ENCODE assay signal across 8 cellular contexts in the genomic region with DNA sequence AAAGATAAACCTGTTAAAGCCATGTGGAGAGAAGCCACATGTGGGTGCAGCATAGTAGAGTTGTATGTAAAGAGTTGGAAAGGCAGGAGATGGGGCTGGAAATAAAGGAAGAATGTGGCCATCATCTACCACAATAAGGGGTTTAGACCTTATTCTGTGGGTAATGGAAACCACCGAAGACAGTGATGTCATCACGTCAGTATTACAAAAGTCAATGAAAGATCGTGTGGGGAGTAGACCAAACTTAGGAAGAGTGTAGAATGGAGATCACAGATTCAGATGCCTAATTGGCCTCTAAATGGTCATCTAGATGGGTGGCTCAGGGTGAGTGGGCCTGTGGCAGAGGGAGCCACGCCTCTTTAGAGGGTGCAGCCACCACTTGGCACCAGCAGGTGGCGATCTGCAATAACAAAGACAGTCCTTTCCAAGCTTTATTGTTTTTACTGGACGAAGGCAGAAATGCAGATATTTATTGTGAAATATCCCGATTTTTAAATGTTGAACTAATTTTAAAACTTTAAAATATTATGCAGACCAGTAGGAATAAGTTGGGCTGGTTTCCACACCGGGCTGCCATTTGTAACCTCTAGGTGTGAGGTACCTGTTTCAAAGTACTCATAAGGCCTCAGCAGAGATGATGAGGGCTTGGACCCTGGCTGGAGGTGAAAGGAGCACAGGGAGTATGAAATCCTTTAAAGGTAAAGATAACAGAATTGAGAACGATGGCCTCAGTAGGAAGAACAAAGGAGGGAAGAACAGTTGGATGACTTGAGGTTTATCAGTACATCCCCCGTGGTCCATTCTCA.
DNase-seq lines count a peak whose midpoint lies in the region; ATAC-seq, FAIRE-seq and TF ChIP-seq lines count a peak whose summit lies in the region.

No MANE protein-coding gene starts in this region.

- no peak overlapping the region for H3K27ac Mint-ChIP-seq in stimulated activated memory B cell treated with anti-CD40 and anti-IgM and Interleukin-4, amounts not matched to agents 10 μg/mL and 1 μg/mL and 100 μg/mL, for 72 hours

- H3K9me1 ChIP-seq in keratinocyte (ENCODE audit: control insufficient read depth, extremely low read depth, insufficient read depth, low read length), result no peaks in the 10 kb centered on the region

- FAIRE-seq in keratinocyte (lab: Jason Lieb, UNC), result no peak

- in situ Hi-C loops in astrocyte of the spinal cord (cut with HindIII; ENCODE audit: low sequenced_read_pairs), result no loop called here

- no peak overlapping the region for H3K4me3 Mint-ChIP-seq in stimulated activated memory B cell treated with anti-CD40 and anti-IgM and Interleukin-4, amounts not matched to agents 10 μg/mL and 1 μg/mL and 100 μg/mL, for 72 hours

- no peak overlapping the region for H3K9ac ChIP-seq in keratinocyte (ENCODE audit: control insufficient read depth, extremely low read depth, insufficient read depth, low read length)

- H2AFZ ChIP-seq in keratinocyte (ENCODE audit: control insufficient read depth, low read length), result no peak overlapping the region

- H3K4me1 Mint-ChIP-seq in stimulated activated memory B cell treated with anti-CD40 and anti-IgM and Interleukin-4, amounts not matched to agents 10 μg/mL and 1 μg/mL and 100 μg/mL, for 72 hours, result peaks cover 19% of the 10 kb centered on the region

- ATAC-seq in GM18505 (IDR thresholded peaks at IDR 0.05; ENCODE audit: unreplicated experiment) (peak; percentile 79), HG03045 (IDR thresholded peaks at IDR 0.05; ENCODE audit: unreplicated experiment) (peak; percentile 74)
- peak; percentile 47 for ATAC-seq in stimulated activated memory B cell treated with anti-CD40 and anti-IgM and Interleukin-4, amounts not matched to agents 10 μg/mL and 1 μg/mL and 100 μg/mL, for 72 hours

- H4K20me1 ChIP-seq in keratinocyte (ENCODE audit: control insufficient read depth, extremely low read depth, insufficient read depth, low read length), result no peaks in the 10 kb centered on the region

- no peaks in the 10 kb centered on the region for H3K27me3 ChIP-seq in keratinocyte (ENCODE audit: control insufficient read depth, extremely low read depth, insufficient read depth, low read length)

- H3K4me1 ChIP-seq in keratinocyte (ENCODE audit: control insufficient read depth, extremely low read depth, insufficient read depth, low read length), result peaks cover 5% of the 10 kb centered on the region

- peaks cover 16% of the 10 kb centered on the region for H3K27me3 Mint-ChIP-seq in stimulated activated memory B cell treated with anti-CD40 and anti-IgM and Interleukin-4, amounts not matched to agents 10 μg/mL and 1 μg/mL and 100 μg/mL, for 72 hours

- TF ChIP-seq POLR2A in GM18505 (IDR thresholded peaks at IDR 0.05; ENCODE audit: borderline replicate concordance, extremely low read depth, insufficient read depth, insufficient read length), result no peak

- TF ChIP-seq CTCF in astrocyte of the spinal cord (IDR thresholded peaks at IDR 0.05; ENCODE audit: low read depth, low read length) (peak; percentile 92), keratinocyte (optimal IDR thresholded peaks at IDR 0.05 in 1 of 3, IDR thresholded peaks at IDR 0.05 in 1 of 3, conservative IDR thresholded peaks at IDR 0.05 in 1 of 3; ENCODE audit: extremely low read depth in 1 of 3, insufficient read depth in 2 of 3, low read length in 3 of 3) (peak; percentile 88 to 96 (median 92))

- H3K4me2 ChIP-seq in keratinocyte (ENCODE audit: control insufficient read depth, extremely low read depth, insufficient read depth, low read depth, low read length), result no peak overlapping the region

- no peaks in the 10 kb centered on the region for H3K36me3 ChIP-seq in keratinocyte (ENCODE audit: control insufficient read depth in 2 of 2, extremely low read depth in 1 of 2, insufficient read depth in 2 of 2, low read length in 2 of 2)

- no peaks in the 10 kb centered on the region for H3K36me3 Mint-ChIP-seq in stimulated activated memory B cell treated with anti-CD40 and anti-IgM and Interleukin-4, amounts not matched to agents 10 μg/mL and 1 μg/mL and 100 μg/mL, for 72 hours

- no peaks in the 10 kb centered on the region for H3K79me2 ChIP-seq in keratinocyte (ENCODE audit: control insufficient read depth, insufficient read depth, low read length)

- H3K9me3 ChIP-seq in keratinocyte (ENCODE audit: control insufficient read depth, low read depth, low read length), result no peaks in the 10 kb centered on the region

- H3K9me3 Mint-ChIP-seq in stimulated activated memory B cell treated with anti-CD40 and anti-IgM and Interleukin-4, amounts not matched to agents 10 μg/mL and 1 μg/mL and 100 μg/mL, for 72 hours, result no peaks in the 10 kb centered on the region

- no peak overlapping the region for H3K27ac ChIP-seq in keratinocyte (ENCODE audit: control insufficient read depth, insufficient read depth, low read length)

- peak; percentile 50 for DNase-seq in Ammon's horn (ENCODE audit: low spot score)
- DNase-seq in NOMO-1 treated with dmso at 0.1 percent for 144 hours (lab: John Stamatoyannopoulos, UW; ENCODE audit: unreplicated experiment), result peak; percentile 3
- DNase-seq in astrocyte of the spinal cord (ENCODE audit: low read depth, low spot score), result peak; percentile 62
- DNase-seq in keratinocyte (ENCODE audit: low read depth, low spot score), result no peak
- no peak for DNase-seq in GOT3 (lab: John Stamatoyannopoulos, UW)

- no peak overlapping the region for H3K4me3 ChIP-seq in astrocyte of the spinal cord (ENCODE audit: low read depth, low read length)
- H3K4me3 ChIP-seq in keratinocyte (ENCODE audit: control insufficient read depth in 2 of 3, extremely low read depth in 1 of 3, insufficient read depth in 2 of 3, low read depth in 1 of 3, low read length in 3 of 3), result no peak overlapping the region

- dilution Hi-C loops in keratinocyte (cut with MboI; ENCODE audit: extremely low pct_ligation_motif_present, low sequenced_read_pairs), result no loop called here

Comparison
In these comparisons a context has a peak if more than half of its experiments do, and no peak if none do; other contexts are left out.
1. DNase-seq: peak in Ammon's horn (single experiment), NOMO-1 treated with dmso at 0.1 percent for 144 hours (single experiment) and astrocyte of the spinal cord (single experiment); none in keratinocyte (single experiment) and GOT3 (single experiment).
2. Peak in every context shown above with its lines, with median percentiles within 50 percentile points of each other: ATAC-seq.